8 cellular contexts compared by ENCODE assay signal in the genomic region with DNA sequence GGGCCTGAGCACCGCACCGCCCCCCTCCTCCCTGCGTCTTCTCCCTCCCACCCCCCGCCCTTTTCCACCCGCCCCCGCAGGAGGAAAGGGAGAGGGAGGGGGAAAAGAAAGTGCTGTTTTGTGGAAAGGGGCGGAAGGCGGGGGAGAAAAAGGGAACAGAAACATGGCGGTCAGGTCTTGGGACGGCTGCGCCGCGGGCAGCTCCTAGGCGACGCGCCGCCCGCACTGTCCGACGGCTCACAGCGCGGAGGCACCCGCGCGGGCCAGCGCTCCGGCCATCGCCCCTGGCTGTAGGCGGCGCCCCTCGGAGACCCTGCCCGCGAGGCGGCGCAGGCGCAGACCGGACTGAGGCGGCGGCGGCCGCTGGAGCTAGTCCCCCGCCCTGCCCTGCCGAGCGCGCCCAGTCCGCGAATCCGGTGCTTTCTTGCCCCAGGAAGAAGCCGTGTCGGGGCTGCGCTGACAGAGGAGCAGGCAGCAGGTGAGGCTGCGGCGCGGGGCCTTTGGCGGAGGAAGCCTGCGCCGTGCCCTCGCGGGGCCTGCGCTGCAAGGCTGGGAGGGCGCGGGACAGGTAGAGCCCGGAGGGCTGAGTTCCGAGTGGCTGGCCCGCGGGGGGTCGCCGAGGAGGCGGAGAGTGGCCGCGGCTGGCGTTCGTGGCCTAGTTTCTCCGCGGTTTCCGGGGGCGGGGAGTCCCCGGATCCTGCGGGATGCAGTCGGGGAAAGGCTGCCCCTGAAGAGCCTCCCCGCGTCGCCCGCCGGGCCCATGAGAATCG. TPM values are rescaled to one million over a fixed set of nuclear protein-coding genes. Genes with fewer than 3 reads are reported as not detected.
DNase-seq lines count a peak whose midpoint lies in the region; ATAC-seq and TF ChIP-seq lines count a peak whose summit lies in the region.

A gene (plus strand): TSS at position 338 of the 770 bp plus-strand sequence. CDS start 45,482 bp downstream, outside the sequence.

- peaks cover 9% of the 10 kb centered on the region for H3K4me1 ChIP-seq in PC-3 (ENCODE audit: insufficient read depth, low read length)
- H3K4me1 ChIP-seq in esophagus squamous epithelium, result peaks cover 8 to 43% (median 12%) of the 10 kb centered on the region in 3 donors

- peak; percentile 91 for DNase-seq in DMS53 (lab: John Stamatoyannopoulos, UW)
- DNase-seq in HuH-7.5 (ENCODE audit: low spot score), result peak; percentile 53
- peak; percentile 75 for DNase-seq in PC-3
- peak; percentile 69 for DNase-seq in activated T-cell treated with anti-CD3 and anti-CD28 coated beads, Interleukin-2, amount 50 U/mL, for 4 hours
- DNase-seq in esophagus squamous epithelium (lab: John Stamatoyannopoulos, UW), result peak; percentile 19
- DNase-seq in myocyte (ENCODE audit: low read depth), result peak; percentile 88
- peak; percentile 66 to 67 for DNase-seq in stimulated activated CD8-positive, alpha-beta memory T cell treated with anti-CD3 and anti-CD28 coated beads, Interleukin-7, amount 100 ng/mL, for 48 hours (ENCODE audit: extremely low read depth in 1 of 2, low read depth in 1 of 2)

- ATAC-seq in GM21526 (IDR thresholded peaks at IDR 0.05; ENCODE audit: low FRiP score, unreplicated experiment) (peak; percentile 71), PC-3 (peak; percentile 70)
- ATAC-seq in activated T-cell treated with anti-CD3 and anti-CD28 coated beads, Interleukin-2, amount 50 U/mL, for 4 hours, result peak; percentile 85 to 89

- H4K20me1 ChIP-seq in PC-3 (ENCODE audit: low read length), result peaks cover 14% of the 10 kb centered on the region; the same call in 1 of the 2 replicates

- H3K27me3 Mint-ChIP-seq in activated T-cell treated with anti-CD3 and anti-CD28 coated beads, Interleukin-2, amount 50 U/mL, for 4 hours (ENCODE audit: low read depth), result no peaks in the 10 kb centered on the region

- no peak for TF ChIP-seq CTCF in PC-3 (conservative IDR thresholded peaks at IDR 0.05; ENCODE audit: low read depth, low read length)
- peak in 2 of 6 experiments; percentile 6 to 27 for TF ChIP-seq CTCF in esophagus squamous epithelium (IDR thresholded peaks at IDR 0.05)

- H3K36me3 Mint-ChIP-seq in activated T-cell treated with anti-CD3 and anti-CD28 coated beads, Interleukin-2, amount 50 U/mL, for 4 hours (ENCODE audit: insufficient read depth), result no peaks in the 10 kb centered on the region

- H2AFZ ChIP-seq in PC-3 (ENCODE audit: low read length), result peak within 1 kb of the TSS; percentile 97

- no peaks in the 10 kb centered on the region for H3K36me3 ChIP-seq in PC-3 (ENCODE audit: low read depth, low read length)
- peaks cover 0 to 5% (median 0%) of the 10 kb centered on the region in 3 donors for H3K36me3 ChIP-seq in esophagus squamous epithelium

- peak within 1 kb of the TSS; percentile 70 for H3K27ac ChIP-seq in PC-3 (ENCODE audit: low read length)
- H3K27ac ChIP-seq in esophagus squamous epithelium, result peak within 1 kb of the TSS; percentile 95 to 98 (median 96)

- H3F3A ChIP-seq in PC-3 (ENCODE audit: low read length, unreplicated experiment), result no peaks in the 10 kb centered on the region

- no peaks in the 10 kb centered on the region for H3K9me3 Mint-ChIP-seq in activated T-cell treated with anti-CD3 and anti-CD28 coated beads, Interleukin-2, amount 50 U/mL, for 4 hours

- H3K9me3 ChIP-seq in PC-3 (ENCODE audit: low read length) (no peaks in the 10 kb centered on the region), esophagus squamous epithelium (no peaks in the 10 kb centered on the region)

- no peaks in the 10 kb centered on the region for H3K9me2 ChIP-seq in PC-3 (replicated peaks; ENCODE audit: low read length)

- POLR2A ChIA-PET in PC-3 (lab: Charles Lee; ENCODE audit: unreplicated experiment), result interaction anchor here (0.5 to 0.6 kb wide), 4 partner anchors 46 to 149 kb away, joined by 3 to 8 read pairs (median 6); a partner anchor contains a TSS

- BruUV-seq in PC-3 (replicated peaks; lab: Mats Ljungman, UMichigan), result no TSS peak

- peak in 3 of 4 donors; percentile 32 to 88 (median 84) for TF ChIP-seq POLR2A in esophagus squamous epithelium (IDR thresholded peaks at IDR 0.05)

- peaks cover 5% of the 10 kb centered on the region for H3K4me1 Mint-ChIP-seq in activated T-cell treated with anti-CD3 and anti-CD28 coated beads, Interleukin-2, amount 50 U/mL, for 4 hours (ENCODE audit: low read depth)

- WGBS in esophagus squamous epithelium, 2 donors, result 0% methylated on average over 10 of the region's 86 CpGs; no CpG with 5 or more reads in 1 of the 2 donors

- H3K79me2 ChIP-seq in PC-3 (ENCODE audit: low read length), result peaks cover 49% of the 10 kb centered on the region

- H3K27me3 ChIP-seq in PC-3 (ENCODE audit: low read length) (no peaks in the 10 kb centered on the region), esophagus squamous epithelium (no peaks in the 10 kb centered on the region)

- H3K9ac ChIP-seq in PC-3 (ENCODE audit: low read length), result peak within 1 kb of the TSS; percentile 82

- H3K4me3 ChIP-seq in PC-3 (ENCODE audit: low read length) (peak within 1 kb of the TSS; percentile 94), esophagus squamous epithelium (peak within 1 kb of the TSS; percentile 81 to 98 (median 96))

- H3K4me2 ChIP-seq in PC-3 (ENCODE audit: low read length), result peak within 1 kb of the TSS; percentile 99

- H3K4me3 Mint-ChIP-seq in activated T-cell treated with anti-CD3 and anti-CD28 coated beads, Interleukin-2, amount 50 U/mL, for 4 hours, result no peak within 1 kb of the TSS

- CTCF ChIA-PET in PC-3 (lab: Charles Lee), result interaction anchor here (0.8 kb wide), 1 partner anchor 143 kb away, joined by 3 read pairs; no protein-coding TSS in a partner anchor

- intact Hi-C loops in PC-3 (cut with micrococcal nuclease), result loop anchor here (2.0 to 10.0 kb wide), 4 partner anchors 46 to 182 kb away; a partner anchor contains a TSS
- intact Hi-C loops in esophagus squamous epithelium (cut with DNase I), result no loop called here

RNA-seq across cellular contexts. Expression of the gene that starts here (rescaled TPM):
- total RNA-seq in PC-3 (2014; rRNA removed) (20.9 and 22.6 TPM in 2 replicates), esophagus squamous epithelium (10 to 100 TPM; 32.7 to 65.8 (median 50.7) TPM), myocyte (24.9 and 31.3 TPM in 2 replicates)
- total RNA-seq in activated T-cell treated with anti-CD3 and anti-CD28 coated beads, Interleukin-2, amount 50 U/mL, for 4 hours, result 10 to 100 TPM in 1 of 3 donors, 1 to 10 TPM in 2; 9.0 to 11.3 (median 9.7) TPM
- polyA plus RNA-seq in myocyte (2012), result 6.4 TPM

Comparison
In these comparisons a context has a peak if more than half of its experiments do, and no peak if none do; other contexts are left out.
1. Peak in every context shown above with its lines: DNase-seq, ATAC-seq, H3K4me3 ChIP-seq and H3K27ac ChIP-seq.
2. DNase-seq: peak in every context shown above with its lines; median percentile 91 in DMS53; 88 in myocyte; 75 in PC-3; 69 in activated T-cell treated with anti-CD3 and anti-CD28 coated beads, Interleukin-2, amount 50 U/mL, for 4 hours; 66 in stimulated activated CD8-positive, alpha-beta memory T cell treated with anti-CD3 and anti-CD28 coated beads, Interleukin-7, amount 100 ng/mL, for 48 hours; 53 in HuH-7.5; 19 in esophagus squamous epithelium.